Comparison of ENCODE assay signal across 1 cellular context in genomic region chr10:2929457-2929856, GRCh38.
TF ChIP-seq lines count a peak whose summit lies in the region.

No MANE protein-coding gene starts in this region.

TF ChIP-seq in H1, 55 proteins besides CTCF, POLR2A, EP300 and RAD21:
- TF ChIP-seq MAFK (IDR thresholded peaks at IDR 0.05; ENCODE audit: low read depth, low read length): no peak
- no peak for TF ChIP-seq HDAC6 (IDR thresholded peaks at IDR 0.05; ENCODE audit: low read depth, low read length)
- TF ChIP-seq TCF12 (IDR thresholded peaks at IDR 0.05; ENCODE audit: low read depth, low read length): no peak
- TF ChIP-seq KDM4A (IDR thresholded peaks at IDR 0.05; ENCODE audit: low read depth, low read length, severe bottlenecking): no peak
- TF ChIP-seq YY1 (IDR thresholded peaks at IDR 0.05; ENCODE audit: low read depth, low read length): no peak
